36 cellular contexts compared by ENCODE assay signal in the genomic region with DNA sequence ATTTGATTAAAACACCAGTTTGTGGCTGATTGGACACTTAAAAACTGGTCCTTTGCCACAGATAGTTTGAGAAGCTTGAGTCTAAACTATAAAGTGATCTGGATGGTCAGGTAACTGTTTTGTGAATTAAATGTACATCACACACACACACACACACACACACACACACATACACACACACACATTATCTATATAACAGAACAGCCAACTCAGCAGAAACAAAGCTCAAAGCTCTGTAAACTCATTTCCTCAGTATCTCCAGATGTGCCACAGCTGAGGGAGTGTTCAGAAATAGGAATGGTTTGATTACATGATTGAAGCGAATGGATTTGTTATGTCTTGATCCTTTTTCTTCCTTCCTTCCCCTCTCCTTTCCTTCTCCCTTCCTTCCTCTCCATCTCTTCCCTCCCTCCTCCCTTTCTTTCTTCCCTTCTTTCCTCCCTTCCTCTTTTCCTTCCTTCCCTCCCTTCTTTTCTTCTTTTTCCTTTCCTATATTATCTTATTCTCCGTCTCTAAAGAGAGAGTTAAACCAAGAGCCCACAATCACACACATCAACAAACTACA.
"Had no signal": no experiment of that assay in that cellular context is flagged by ENCODE, and none has a peak within 500 bp of the region (broad histone marks: within the 10 kb centered on the region; RNA-seq: fewer than 3 reads in every experiment).

No MANE protein-coding gene starts in this region.

- H3K36me3 Mint-ChIP-seq: activated naive CD4-positive, alpha-beta T cell treated with anti-CD3 and anti-CD28 coated beads, Interleukin-2, amount 50 U/mL, for 72 hours; activated naive CD8-positive, alpha-beta T cell treated with anti-CD3 and anti-CD28 coated beads, Interleukin-2, amount 10 ng/mL, durations not matched to agents 7 days and 5 days had no signal

- ATAC-seq: activated CD4-positive, CD25-positive, alpha-beta regulatory T cell treated with anti-CD3 and anti-CD28 coated beads, Interleukin-2, amount 50 U/mL, for 24 hours; activated CD8-positive, alpha-beta T cell treated with anti-CD3 and anti-CD28 coated beads for 36 hours; activated naive CD4-positive, alpha-beta T cell treated with anti-CD3 and anti-CD28 coated beads, Interleukin-2, amount 50 U/mL, for 72 hours; esophagus mucosa; foreskin keratinocyte; gastrocnemius medialis; heart left ventricle; T-helper 17 cell had no signal

- H3K9me3 ChIP-seq: gastrocnemius medialis, heart left ventricle had no signal

- H3K27ac ChIP-seq: brain microvascular endothelial cell, coronary artery, dorsolateral prefrontal cortex, foreskin keratinocyte, gastrocnemius medialis, heart left ventricle, WERI-Rb-1 had no signal

- H3K27me3 ChIP-seq: brain microvascular endothelial cell, foreskin keratinocyte, gastrocnemius medialis, heart left ventricle had no signal

- H3K9me3 Mint-ChIP-seq: activated B cell treated with CpG ODN at 0.5 μM for 24 hours; activated CD8-positive, alpha-beta T cell treated with anti-CD3 and anti-CD28 coated beads for 36 hours; activated naive CD4-positive, alpha-beta T cell treated with anti-CD3 and anti-CD28 coated beads for 36 hours; activated naive CD4-positive, alpha-beta T cell treated with anti-CD3 and anti-CD28 coated beads, Interleukin-2, amount 50 U/mL, for 72 hours; activated naive CD8-positive, alpha-beta T cell treated with anti-CD3 and anti-CD28 coated beads, Interleukin-2, amount 10 ng/mL, durations not matched to agents 7 days and 5 days; activated T-helper 1 cell treated with anti-CD3 and anti-CD28 coated beads, Interleukin-12 subunit alpha, Interleukin-12 subunit beta, Interleukin-2, Interleukin-4 antibody, amounts not matched to agents 30 ng/mL and 10 ng/mL and 1 ng/mL, durations not matched to agents 14 hours and 24 hours and 36 hours; activated T-helper 2 cell treated with anti-CD3 and anti-CD28 coated beads, Interferon-gamma antibody, Interleukin-2, Interleukin-4, amounts not matched to agents 10 μg/mL and 5 μg/mL and 100 μg/mL, durations not matched to agents 14 hours and 24 hours and 36 hours; central memory CD8-positive, alpha-beta T cell; dendritic cell treated with granulocyte-macrophage colony-stimulating factor and Interleukin-4, amounts not matched to agents 40 ng/mL and 50 ng/mL, for 4 days; endodermal cell; T-helper 2 cell treated with Interferon-gamma antibody and Interleukin-4, amounts not matched to agents 5 μg/mL and 100 μg/mL, for 36 hours had no signal

- H3K4me3 ChIP-seq: coronary artery, dorsolateral prefrontal cortex, gastrocnemius medialis, heart left ventricle had no signal

- H3K4me3 Mint-ChIP-seq: activated B cell treated with CpG ODN at 0.5 μM for 24 hours; activated CD8-positive, alpha-beta T cell treated with anti-CD3 and anti-CD28 coated beads for 36 hours; activated naive CD4-positive, alpha-beta T cell treated with anti-CD3 and anti-CD28 coated beads for 36 hours; activated naive CD8-positive, alpha-beta T cell treated with anti-CD3 and anti-CD28 coated beads, Interleukin-2, amount 10 ng/mL, durations not matched to agents 7 days and 5 days; activated T-helper 1 cell treated with anti-CD3 and anti-CD28 coated beads, Interleukin-12 subunit alpha, Interleukin-12 subunit beta, Interleukin-2, Interleukin-4 antibody, amounts not matched to agents 30 ng/mL and 10 ng/mL and 1 ng/mL, durations not matched to agents 14 hours and 24 hours and 36 hours; central memory CD8-positive, alpha-beta T cell; dendritic cell treated with granulocyte-macrophage colony-stimulating factor and Interleukin-4, amounts not matched to agents 40 ng/mL and 50 ng/mL, for 4 days; endodermal cell; T-helper 17 cell; T-helper 2 cell treated with Interferon-gamma antibody and Interleukin-4, amounts not matched to agents 5 μg/mL and 100 μg/mL, for 36 hours had no signal

- H3K27ac Mint-ChIP-seq: activated B cell treated with CpG ODN at 0.5 μM for 24 hours; activated CD8-positive, alpha-beta T cell treated with anti-CD3 and anti-CD28 coated beads for 36 hours; activated naive CD4-positive, alpha-beta T cell treated with anti-CD3 and anti-CD28 coated beads for 36 hours; activated naive CD4-positive, alpha-beta T cell treated with anti-CD3 and anti-CD28 coated beads, Interleukin-2, amount 50 U/mL, for 72 hours; activated naive CD8-positive, alpha-beta T cell treated with anti-CD3 and anti-CD28 coated beads, Interleukin-2, amount 10 ng/mL, durations not matched to agents 7 days and 5 days; activated T-helper 1 cell treated with anti-CD3 and anti-CD28 coated beads, Interleukin-12 subunit alpha, Interleukin-12 subunit beta, Interleukin-2, Interleukin-4 antibody, amounts not matched to agents 30 ng/mL and 10 ng/mL and 1 ng/mL, durations not matched to agents 14 hours and 24 hours and 36 hours; activated T-helper 2 cell treated with anti-CD3 and anti-CD28 coated beads, Interferon-gamma antibody, Interleukin-2, Interleukin-4, amounts not matched to agents 10 μg/mL and 5 μg/mL and 100 μg/mL, durations not matched to agents 14 hours and 24 hours and 36 hours; dendritic cell treated with granulocyte-macrophage colony-stimulating factor and Interleukin-4, amounts not matched to agents 40 ng/mL and 50 ng/mL, for 4 days; endodermal cell; T-helper 17 cell; T-helper 2 cell treated with Interferon-gamma antibody and Interleukin-4, amounts not matched to agents 5 μg/mL and 100 μg/mL, for 36 hours had no signal

- FAIRE-seq: astrocyte, bronchial epithelial cell had no signal

- DNase-seq: activated B cell treated with CpG ODN at 0.5 μM for 24 hours; activated CD4-positive, alpha-beta T cell treated with anti-CD3 and anti-CD28 coated beads for 48 hours; activated CD4-positive, alpha-beta T cell treated with anti-CD3 and anti-CD28 coated beads, Interleukin-2, amount 50 U/mL, for 1 hour; activated CD4-positive, alpha-beta T cell treated with anti-CD3 and anti-CD28 coated beads, Interleukin-2, amount 50 U/mL, for 48 hours; activated CD8-positive, alpha-beta memory T cell treated with anti-CD3 and anti-CD28 coated beads for 24 hours; activated CD8-positive, alpha-beta T cell treated with anti-CD3 and anti-CD28 coated beads for 36 hours; activated effector memory CD4-positive, alpha-beta T cell treated with anti-CD3 and anti-CD28 coated beads, Interleukin-2, amount 50 U/mL, for 16 hours; activated naive CD4-positive, alpha-beta T cell treated with anti-CD3 and anti-CD28 coated beads for 36 hours; activated naive CD8-positive, alpha-beta T cell treated with anti-CD3 and anti-CD28 coated beads, Interleukin-2, amount 10 ng/mL, durations not matched to agents 7 days and 5 days; activated T-cell treated with anti-CD3 and anti-CD28 coated beads, Interleukin-2, amount 50 U/mL, for 1 hour; activated T-cell treated with anti-CD3 and anti-CD28 coated beads, Interleukin-2, amount 50 U/mL, for 48 hours; amniotic stem cell; anterior cingulate cortex; brain microvascular endothelial cell; dorsolateral prefrontal cortex; effector memory CD4-positive, alpha-beta T cell; endodermal cell; foreskin keratinocyte; gastrocnemius medialis; glutamatergic neuron; heart left ventricle; T-helper 1 cell; T-helper 17 cell; T1000; WERI-Rb-1 had no signal

- H3K36me3 ChIP-seq: brain microvascular endothelial cell, gastrocnemius medialis, heart left ventricle, WERI-Rb-1 had no signal

- H3K4me1 ChIP-seq: gastrocnemius medialis, heart left ventricle had no signal

- H3K4me1 Mint-ChIP-seq: activated B cell treated with CpG ODN at 0.5 μM for 24 hours; central memory CD8-positive, alpha-beta T cell; endodermal cell; T-helper 17 cell had no signal
